ENCODE assay signal across 17 cellular contexts in genomic region chr17:80526116-80526910, GRCh38.
"Had no signal": no experiment of that assay in that cellular context is flagged by ENCODE, and none has a peak within 500 bp of the region (broad histone marks: within the 10 kb centered on the region; RNA-seq: fewer than 3 reads in every experiment).

No MANE protein-coding gene starts in this region.

- H3K9me3 ChIP-seq: gastroesophageal sphincter, mucosa of descending colon, ovary, thoracic aorta had no signal

- H3K27ac ChIP-seq: gastroesophageal sphincter, ovary, thoracic aorta had no signal

- H3K4me3 ChIP-seq: gastroesophageal sphincter, mucosa of descending colon, ovary, thoracic aorta had no signal

- H3K4me1 ChIP-seq: gastroesophageal sphincter had no signal

- ATAC-seq: activated CD8-positive, alpha-beta memory T cell treated with anti-CD3 and anti-CD28 coated beads, Interleukin-2, amount 10 ng/mL, durations not matched to agents 7 days and 5 days; activated naive CD4-positive, alpha-beta T cell treated with anti-CD3 and anti-CD28 coated beads, Interleukin-2, amount 50 U/mL, for 72 hours; gastroesophageal sphincter; left lobe of liver; mucosa of descending colon; stimulated activated naive CD8-positive, alpha-beta T cell treated with anti-CD3 and anti-CD28 coated beads, Interleukin-15, amount 100 ng/mL, for 72 hours had no signal

- H3K27me3 ChIP-seq: ovary had no signal

- H3K36me3 ChIP-seq: gastroesophageal sphincter, ovary, thoracic aorta had no signal

- DNase-seq: activated CD4-positive, alpha-beta T cell treated with anti-CD3 and anti-CD28 coated beads, Interleukin-2, amount 50 U/mL, for 48 hours; activated CD4-positive, CD25-positive, alpha-beta regulatory T cell treated with anti-CD3 and anti-CD28 coated beads, Interleukin-2, amount 50 U/mL, for 72 hours; activated CD8-positive, alpha-beta memory T cell treated with anti-CD3 and anti-CD28 coated beads, Interleukin-2, amount 10 ng/mL, durations not matched to agents 7 days and 5 days; activated effector memory CD4-positive, alpha-beta T cell treated with Interleukin-2 at 50 U/mL for 16 hours; activated T-cell treated with anti-CD3 and anti-CD28 coated beads, Interleukin-2, amount 50 U/mL, for 24 hours; amniotic stem cell; cortex of kidney; effector CD8-positive, alpha-beta T cell; mucosa of descending colon; ovary; stimulated activated CD4-positive, alpha-beta T cell treated with anti-CD3 and anti-CD28 coated beads, Interleukin-4, amount 100 ng/mL, for 1 hour; stimulated activated CD8-positive, alpha-beta memory T cell treated with anti-CD3 and anti-CD28 coated beads, Interleukin-4, amount 100 ng/mL, for 48 hours; stimulated activated naive CD8-positive, alpha-beta T cell treated with anti-CD3 and anti-CD28 coated beads, Interleukin-15, amount 100 ng/mL, for 72 hours had no signal
